Comparison of ENCODE assay signal across 23 cellular contexts in genomic region chr7:131095346-131095745, GRCh38.
DNase-seq lines count a peak whose midpoint lies in the region; ATAC-seq, FAIRE-seq and TF ChIP-seq lines count a peak whose summit lies in the region.
"Had no signal": no experiment of that assay in that cellular context is flagged by ENCODE, and none has a peak within 500 bp of the region (broad histone marks: within the 10 kb centered on the region; RNA-seq: fewer than 3 reads in every experiment).

No MANE protein-coding gene starts in this region.

- H4K20me1 ChIP-seq in GM12878 (ENCODE audit: control insufficient read depth, insufficient read depth) = peaks cover 3% of the 10 kb centered on the region

- SMC1A ChIA-PET in GM12878 (lab: Charles Lee; ENCODE audit: uncharacterized antibody, unreplicated experiment) = interaction anchor here (1.2 kb wide), 2 partner anchors 11 to 15 kb away, joined by 5 read pairs; no protein-coding TSS in a partner anchor

- BruUV-seq in GM12878 (replicated peaks; lab: Mats Ljungman, UMichigan) = no TSS peak

- peaks cover 5% of the 10 kb centered on the region for H3K36me3 ChIP-seq in CD4-positive, alpha-beta memory T cell (ENCODE audit: insufficient read depth, low read length)
- peaks cover 2 to 10% of the 10 kb centered on the region in 2 experiments; a peak in 3 of 4 replicates for H3K36me3 ChIP-seq in GM12878 (ENCODE audit: control insufficient read depth in 2 of 2, insufficient read depth in 2 of 2, low read length in 1 of 2)
- H3K36me3 ChIP-seq: WERI-Rb-1 had no signal

- H3K4me3 Mint-ChIP-seq in CD4-positive, alpha-beta memory T cell = peak overlapping the region in 7 of 8 donors; percentile 3 to 58 (median 43)
- peak overlapping the region in 3 of 8 donors; percentile 23 to 79 (median 30) for H3K4me3 Mint-ChIP-seq in naive B cell
- H3K4me3 Mint-ChIP-seq in osteocyte (ENCODE audit: unreplicated experiment) = no peak overlapping the region
- H3K4me3 Mint-ChIP-seq: stimulated activated memory B cell treated with anti-CD40 and anti-IgM and Interleukin-4, amounts not matched to agents 10 μg/mL and 1 μg/mL and 100 μg/mL, for 72 hours had no signal

- no peaks in the 10 kb centered on the region for H3K9me3 ChIP-seq in CD4-positive, alpha-beta memory T cell (ENCODE audit: control insufficient read depth in 1 of 2, low read length in 2 of 2)
- no peaks in the 10 kb centered on the region; the same call in 2 of the 3 replicates for H3K9me3 ChIP-seq in GM12878 (replicated peaks; ENCODE audit: control insufficient read depth, insufficient read depth, low read length)
- H3K9me3 ChIP-seq: body of pancreas, gastrocnemius medialis had no signal

- H3K27me3 ChIP-seq in CD4-positive, alpha-beta memory T cell (ENCODE audit: insufficient read depth, low read length) = no peaks in the 10 kb centered on the region
- H3K27me3 ChIP-seq in GM12878 (replicated peaks in 1 of 2; ENCODE audit: control insufficient read depth in 2 of 2, insufficient read depth in 2 of 2, low read length in 1 of 2) = no peaks in the 10 kb centered on the region
- H3K27me3 ChIP-seq: body of pancreas, gastrocnemius medialis had no signal

- POLR2A ChIA-PET in CD4-positive, alpha-beta memory T cell (lab: Charles Lee; ENCODE audit: partially characterized antibody) = interaction anchor here (1.5 to 3.8 kb wide), 2 partner anchors 10 to 12 kb away, joined by 4 to 22 read pairs; no protein-coding TSS in a partner anchor
- POLR2A ChIA-PET in GM12878 (lab: Charles Lee) = interaction anchor here (0.6 kb wide), 1 partner anchor 37 kb away, joined by 3 read pairs; no protein-coding TSS in a partner anchor

- peaks cover 42 to 83% of the 10 kb centered on the region in 2 donors for H3K36me3 Mint-ChIP-seq in CD4-positive, alpha-beta memory T cell
- H3K36me3 Mint-ChIP-seq in naive B cell (peaks cover 10 to 11% of the 10 kb centered on the region in 2 donors), osteocyte (ENCODE audit: unreplicated experiment) (peaks cover 15% of the 10 kb centered on the region)

- RAD21 ChIA-PET in GM12878 (lab: Charles Lee; ENCODE audit: unreplicated experiment) = interaction anchor here (1.2 to 3.6 kb wide), 2 partner anchors 11 to 207 kb away, joined by 3 to 17 read pairs; no protein-coding TSS in a partner anchor

- TF ChIP-seq RAD21 in GM12878 (IDR thresholded peaks at IDR 0.05; ENCODE audit: insufficient read depth, low read depth, low read length) = no peak

- H3K9ac ChIP-seq in GM12878 (ENCODE audit: control insufficient read depth, insufficient read depth, low read length) = no peak overlapping the region

- intact Hi-C loops in CD4-positive, alpha-beta memory T cell (cut with micrococcal nuclease) = no loop called here
- intact Hi-C loops in GM12878 (cut with micrococcal nuclease; ENCODE audit: unreplicated experiment) = no loop called here

- peaks cover 65 to 100% (median 84%) of the 10 kb centered on the region in 4 donors for H3K4me1 Mint-ChIP-seq in CD4-positive, alpha-beta memory T cell
- H3K4me1 Mint-ChIP-seq in naive B cell (peaks cover 69 to 92% (median 77%) of the 10 kb centered on the region in 3 donors), osteocyte (ENCODE audit: unreplicated experiment) (peaks cover 19% of the 10 kb centered on the region)

- no peak for TF ChIP-seq POLR2A in GM12878 (IDR thresholded peaks at IDR 0.05; ENCODE audit: low read depth, low read length)

- H3K4me2 ChIP-seq in GM12878 (ENCODE audit: control insufficient read depth, insufficient read depth) = no peak overlapping the region

- 92% methylated on average over 7 of the region's 7 CpGs for WGBS in GM12878 (ENCODE audit: insufficient coverage, insufficient replicate concordance, low lambda C conversion rate, missing lambda C conversion rate)

- H3K4me1 ChIP-seq in CD4-positive, alpha-beta memory T cell (ENCODE audit: insufficient read depth, low read length) = peaks cover 99% of the 10 kb centered on the region
- H3K4me1 ChIP-seq in GM12878 (ENCODE audit: control insufficient read depth, insufficient read depth, low read length) = peaks cover 15% of the 10 kb centered on the region

- peak in 3 of 5 donors; percentile 8 to 32 (median 17) for DNase-seq in CD4-positive, alpha-beta memory T cell
- DNase-seq in LHCN-M2 (ENCODE audit: low read depth) = peak; percentile 86
- no peak for DNase-seq in GM12878 (ENCODE audit: low read depth, low spot score)
- DNase-seq in naive B cell = no peak
- DNase-seq in osteocyte (ENCODE audit: extremely low spot score, unreplicated experiment) = no peak
- no peak for DNase-seq in epidermal melanocyte (ENCODE audit: insufficient read length, low spot score)
- DNase-seq: activated CD4-positive, alpha-beta T cell treated with anti-CD3 and anti-CD28 coated beads, Interleukin-2, amount 50 U/mL, for 48 hours; activated naive CD4-positive, alpha-beta T cell treated with Interleukin-2 at 50 U/mL for 16 hours; activated T-cell treated with anti-CD3 and anti-CD28 coated beads for 4 hours; body of pancreas; gastrocnemius medialis; GOT3; NCI-H1930; NCI-H226; posterior cingulate gyrus; WERI-Rb-1 had no signal

- in situ Hi-C loops in GM12878 (cut with MboI) = no loop called here

- no peak for TF ChIP-seq EP300 in GM12878 (IDR thresholded peaks at IDR 0.05; ENCODE audit: borderline replicate concordance in 1 of 2, control insufficient read depth in 1 of 2, low read depth in 2 of 2, low read length in 2 of 2)

- H3K79me2 ChIP-seq in GM12878 (ENCODE audit: control insufficient read depth, insufficient read depth, low read length) = peaks cover 20% of the 10 kb centered on the region

- no peak overlapping the region for H3K4me3 ChIP-seq in CD4-positive, alpha-beta memory T cell (ENCODE audit: low read length in 2 of 2)
- no peak overlapping the region for H3K4me3 ChIP-seq in GM12878
- H3K4me3 ChIP-seq: body of pancreas, gastrocnemius medialis had no signal

- FAIRE-seq in GM12878 (lab: Jason Lieb, UNC) = no peak
- FAIRE-seq: colon, endothelial cell of umbilical vein, keratinocyte, RCC 7860 had no signal

- H3K27ac Mint-ChIP-seq in CD4-positive, alpha-beta memory T cell = peak overlapping the region in 5 of 7 donors; percentile 36 to 90 (median 59)
- H3K27ac Mint-ChIP-seq in naive B cell (peak overlapping the region in 4 of 6 donors; percentile 12 to 76 (median 68)), osteocyte (ENCODE audit: unreplicated experiment) (no peak overlapping the region)
- H3K27ac Mint-ChIP-seq: stimulated activated memory B cell treated with anti-CD40 and anti-IgM and Interleukin-4, amounts not matched to agents 10 μg/mL and 1 μg/mL and 100 μg/mL, for 72 hours had no signal

- TF ChIP-seq CTCF in GM12878 (IDR thresholded peaks at IDR 0.05 in 2 of 3, conservative IDR thresholded peaks at IDR 0.05 in 1 of 3; ENCODE audit: control insufficient read depth in 2 of 3, extremely low read depth in 1 of 3, insufficient read depth in 1 of 3, low read depth in 3 of 3, low read length in 3 of 3) = no peak
- TF ChIP-seq CTCF in osteocyte (IDR thresholded peaks at IDR 0.05) = no peak

- no peak for ATAC-seq in GM12878
- ATAC-seq in naive B cell (ENCODE audit: low read depth in 2 of 2) = no peak
- ATAC-seq in HG02678 (IDR thresholded peaks at IDR 0.05; ENCODE audit: unreplicated experiment) = no peak
- ATAC-seq in GM18498 (IDR thresholded peaks at IDR 0.05; ENCODE audit: unreplicated experiment) = no peak
- ATAC-seq: body of pancreas; gastrocnemius medialis; stimulated activated memory B cell treated with anti-CD40 and anti-IgM and Interleukin-4, amounts not matched to agents 10 μg/mL and 1 μg/mL and 100 μg/mL, for 72 hours had no signal

- no peak overlapping the region for H2AFZ ChIP-seq in GM12878 (ENCODE audit: control insufficient read depth, low read depth, low read length)

- no peak overlapping the region for H3K27ac ChIP-seq in CD4-positive, alpha-beta memory T cell (ENCODE audit: low read depth, low read length)
- no peak overlapping the region for H3K27ac ChIP-seq in GM12878 (ENCODE audit: control insufficient read depth, insufficient read depth)
- H3K27ac ChIP-seq: body of pancreas, WERI-Rb-1 had no signal

- CTCF ChIA-PET in CD4-positive, alpha-beta memory T cell (lab: Charles Lee; ENCODE audit: partially characterized antibody) = interaction anchor here (0.7 kb wide), 1 partner anchor 243 kb away, joined by 3 read pairs; no protein-coding TSS in a partner anchor
- CTCF ChIA-PET in GM12878 (lab: Yijun Ruan, JAX) = no interaction called here

- H3K9me3 Mint-ChIP-seq in CD4-positive, alpha-beta memory T cell = peaks cover 0 to 40% (median 0%) of the 10 kb centered on the region in 8 donors
- H3K9me3 Mint-ChIP-seq in naive B cell (no peaks in the 10 kb centered on the region), osteocyte (ENCODE audit: unreplicated experiment) (no peaks in the 10 kb centered on the region)
- H3K9me3 Mint-ChIP-seq: stimulated activated memory B cell treated with anti-CD40 and anti-IgM and Interleukin-4, amounts not matched to agents 10 μg/mL and 1 μg/mL and 100 μg/mL, for 72 hours had no signal

- no peaks in the 10 kb centered on the region for H3K27me3 Mint-ChIP-seq in CD4-positive, alpha-beta memory T cell
- H3K27me3 Mint-ChIP-seq in naive B cell (no peaks in the 10 kb centered on the region), osteocyte (ENCODE audit: unreplicated experiment) (no peaks in the 10 kb centered on the region)
- H3K27me3 Mint-ChIP-seq: stimulated activated memory B cell treated with anti-CD40 and anti-IgM and Interleukin-4, amounts not matched to agents 10 μg/mL and 1 μg/mL and 100 μg/mL, for 72 hours had no signal

TF ChIP-seq in GM12878, 131 proteins besides CTCF, POLR2A, EP300 and RAD21:
- TF ChIP-seq CHD2 (IDR thresholded peaks at IDR 0.05; ENCODE audit: borderline replicate concordance, low read depth, low read length) = no peak
- no peak for TF ChIP-seq NKRF (conservative IDR thresholded peaks at IDR 0.05)
- TF ChIP-seq JUNB (IDR thresholded peaks at IDR 0.05) = 0 out of 2 replicates have a peak, but pooled peaks have one; percentile 6

Comparison
In these comparisons a context has a peak if more than half of its experiments do, and no peak if none do; other contexts are left out.
1. DNase-seq: peak in CD4-positive, alpha-beta memory T cell (3 of 5) and LHCN-M2 (single experiment); none in GM12878 (single experiment), naive B cell (single experiment), osteocyte (single experiment) and epidermal melanocyte (single experiment).